In genomic region chr11:111541209-111542061, GRCh38 we compare ENCODE assay signal across 7 cellular contexts. TPM values are rescaled to one million over a fixed set of nuclear protein-coding genes. Genes with fewer than 3 reads are reported as not detected.
DNase-seq lines count a peak whose midpoint lies in the region; ATAC-seq and TF ChIP-seq lines count a peak whose summit lies in the region.

No MANE protein-coding gene starts in this region.

- H3K4me1 ChIP-seq in H9 (ENCODE audit: insufficient read depth, low read length), result no peaks in the 10 kb centered on the region; the same call in 1 of the 2 replicates

- H2BK120ac ChIP-seq in H9 (ENCODE audit: low read depth, low read length, poor library complexity, severe bottlenecking), result no peak overlapping the region

- H3K27me3 Mint-ChIP-seq in H9 (ENCODE audit: low read depth), result peaks cover 76% of the 10 kb centered on the region
- H3K27me3 Mint-ChIP-seq in activated CD8-positive, alpha-beta T cell treated with anti-CD3 and anti-CD28 coated beads, Interleukin-2, amount 10 ng/mL, durations not matched to agents 7 days and 5 days (ENCODE audit: low read depth), result peaks cover 10% of the 10 kb centered on the region
- H3K27me3 Mint-ChIP-seq in natural killer cell treated with Interleukin-12 subunit alpha and Interleukin-12 subunit beta and Interleukin-15 and Interleukin-18, amount 100 ng/mL, for 72 hours, result peaks cover 51 to 72% of the 10 kb centered on the region in 2 donors

- no peaks in the 10 kb centered on the region for H3K9me3 ChIP-seq in H9 (ENCODE audit: control insufficient read depth, low read depth, low read length)

- ATAC-seq in activated CD8-positive, alpha-beta T cell treated with anti-CD3 and anti-CD28 coated beads, Interleukin-2, amount 10 ng/mL, durations not matched to agents 7 days and 5 days, result peak; percentile 12
- ATAC-seq in natural killer cell treated with Interleukin-12 subunit alpha and Interleukin-12 subunit beta and Interleukin-15 and Interleukin-18, amount 100 ng/mL, for 72 hours, result peak in 1 of 2 donors; percentile 38
- ATAC-seq in GM21381 (IDR thresholded peaks at IDR 0.05; ENCODE audit: unreplicated experiment), result no peak
- ATAC-seq in HG03045 (IDR thresholded peaks at IDR 0.05; ENCODE audit: unreplicated experiment), result no peak

- H3K4me3 Mint-ChIP-seq in H9, result peak overlapping the region; percentile 58 to 81
- H3K4me3 Mint-ChIP-seq in activated CD8-positive, alpha-beta T cell treated with anti-CD3 and anti-CD28 coated beads, Interleukin-2, amount 10 ng/mL, durations not matched to agents 7 days and 5 days, result peak overlapping the region; percentile 72
- peak overlapping the region; percentile 74 for H3K4me3 Mint-ChIP-seq in natural killer cell treated with Interleukin-12 subunit alpha and Interleukin-12 subunit beta and Interleukin-15 and Interleukin-18, amount 100 ng/mL, for 72 hours

- no peak overlapping the region for H2AFZ ChIP-seq in H9 (ENCODE audit: low read length)

- H3K79me1 ChIP-seq in H9 (ENCODE audit: insufficient read depth, low read depth, low read length, poor library complexity, severe bottlenecking), result no peaks in the 10 kb centered on the region

- H3K4ac ChIP-seq in H9 (ENCODE audit: low read depth, low read length), result no peak overlapping the region

- H3K9ac ChIP-seq in H9 (ENCODE audit: extremely low read depth, insufficient read length, low read length), result no peak overlapping the region

- peaks cover 16% of the 10 kb centered on the region for H3K23me2 ChIP-seq in H9 (ENCODE audit: insufficient read length, low read depth, low read length, poor library complexity, severe bottlenecking)

- H3K27ac Mint-ChIP-seq in H9, result no peak overlapping the region
- H3K27ac Mint-ChIP-seq in activated CD8-positive, alpha-beta T cell treated with anti-CD3 and anti-CD28 coated beads, Interleukin-2, amount 10 ng/mL, durations not matched to agents 7 days and 5 days, result peak overlapping the region; percentile 50
- H3K27ac Mint-ChIP-seq in natural killer cell treated with Interleukin-12 subunit alpha and Interleukin-12 subunit beta and Interleukin-15 and Interleukin-18, amount 100 ng/mL, for 72 hours, result no peak overlapping the region

- WGBS in H9 (ENCODE audit: extremely low coverage, insufficient read length, low lambda C conversion rate), result no CpG with 5 or more reads among the region's 42 CpGs

- TF ChIP-seq CTCF in H9 (conservative IDR thresholded peaks at IDR 0.05) (no peak), fibroblast of villous mesenchyme (IDR thresholded peaks at IDR 0.05; ENCODE audit: insufficient read depth, low read depth, low read length) (no peak)

- H3K4me3 ChIP-seq in fibroblast of villous mesenchyme (ENCODE audit: low read depth, low read length), result peak overlapping the region; percentile 62

- CTCF ChIA-PET in activated CD8-positive, alpha-beta T cell treated with anti-CD3 and anti-CD28 coated beads, Interleukin-2, amount 10 ng/mL, durations not matched to agents 7 days and 5 days (lab: Charles Lee), result interaction anchor here (0.7 to 7.2 kb wide), 12 partner anchors 9 to 95 kb away, joined by 3 to 56 read pairs (median 5); partner anchors contain the start of genes BTG4 and HOATZ

- no peak overlapping the region for H3K23ac ChIP-seq in H9 (ENCODE audit: insufficient read length, low read depth, low read length)

- POLR2A ChIA-PET in activated CD8-positive, alpha-beta T cell treated with anti-CD3 and anti-CD28 coated beads, Interleukin-2, amount 10 ng/mL, durations not matched to agents 7 days and 5 days (lab: Charles Lee), result interaction anchor here (0.8 to 6.3 kb wide), 6 partner anchors 10 to 225 kb away, joined by 3 to 79 read pairs (median 30); partner anchors contain the start of genes BTG4, HOATZ and PPP2R1B

- H3K4me1 Mint-ChIP-seq in H9, result peaks cover 35 to 37% of the 10 kb centered on the region in 2 experiments
- peaks cover 64% of the 10 kb centered on the region for H3K4me1 Mint-ChIP-seq in activated CD8-positive, alpha-beta T cell treated with anti-CD3 and anti-CD28 coated beads, Interleukin-2, amount 10 ng/mL, durations not matched to agents 7 days and 5 days (ENCODE audit: low read depth)
- peaks cover 22 to 24% of the 10 kb centered on the region in 2 donors for H3K4me1 Mint-ChIP-seq in natural killer cell treated with Interleukin-12 subunit alpha and Interleukin-12 subunit beta and Interleukin-15 and Interleukin-18, amount 100 ng/mL, for 72 hours (ENCODE audit: low read depth in 2 of 2)

- peak overlapping the region; percentile 73 for H3K4me2 ChIP-seq in H9 (ENCODE audit: insufficient read depth, insufficient read length, low read length)

- no peak overlapping the region for H3K56ac ChIP-seq in H9 (ENCODE audit: insufficient read length, low read depth, low read length)

- no peak overlapping the region for H3T11ph ChIP-seq in H9 (ENCODE audit: low read length)

- no peak overlapping the region for H3K14ac ChIP-seq in H9 (ENCODE audit: insufficient read depth, low read length)

- H2BK15ac ChIP-seq in H9 (ENCODE audit: low read depth, low read length), result no peak overlapping the region

- H3K27me3 ChIP-seq in H9 (ENCODE audit: insufficient read depth, low read length), result peaks cover 27% of the 10 kb centered on the region; the same call in 1 of the 2 replicates

- H3K36me3 Mint-ChIP-seq in H9 (ENCODE audit: insufficient read depth in 1 of 3, low read depth in 3 of 3), result peaks cover 0 to 5% (median 0%) of the 10 kb centered on the region in 3 experiments; a peak in 3 of 7 replicates
- peaks cover 20% of the 10 kb centered on the region for H3K36me3 Mint-ChIP-seq in activated CD8-positive, alpha-beta T cell treated with anti-CD3 and anti-CD28 coated beads, Interleukin-2, amount 10 ng/mL, durations not matched to agents 7 days and 5 days (ENCODE audit: low read depth)
- H3K36me3 Mint-ChIP-seq in natural killer cell treated with Interleukin-12 subunit alpha and Interleukin-12 subunit beta and Interleukin-15 and Interleukin-18, amount 100 ng/mL, for 72 hours, result no peaks in the 10 kb centered on the region

- H3K9me3 Mint-ChIP-seq in H9, result peaks cover 9 to 13% of the 10 kb centered on the region in 2 experiments; a peak in 4 of 5 replicates
- no peaks in the 10 kb centered on the region for H3K9me3 Mint-ChIP-seq in activated CD8-positive, alpha-beta T cell treated with anti-CD3 and anti-CD28 coated beads, Interleukin-2, amount 10 ng/mL, durations not matched to agents 7 days and 5 days (ENCODE audit: insufficient read depth)
- no peaks in the 10 kb centered on the region for H3K9me3 Mint-ChIP-seq in natural killer cell treated with Interleukin-12 subunit alpha and Interleukin-12 subunit beta and Interleukin-15 and Interleukin-18, amount 100 ng/mL, for 72 hours

- H2AK5ac ChIP-seq in H9 (ENCODE audit: insufficient read length, low read length), result no peak overlapping the region

- H2BK12ac ChIP-seq in H9 (ENCODE audit: insufficient read length, low read depth, low read length), result no peak overlapping the region

- H3K27ac ChIP-seq in H9 (ENCODE audit: insufficient read length, low read depth, low read length), result no peak overlapping the region

- H3K18ac ChIP-seq in H9 (ENCODE audit: insufficient read length, low read depth, low read length), result no peak overlapping the region

- H4K20me1 ChIP-seq in H9 (ENCODE audit: control insufficient read depth, insufficient read depth, insufficient read length), result no peaks in the 10 kb centered on the region

- no peak overlapping the region for H2BK5ac ChIP-seq in H9 (ENCODE audit: insufficient read length, low read length)

- no peak overlapping the region for H4K91ac ChIP-seq in H9 (ENCODE audit: insufficient read length, low read depth, low read length)

- DNase-seq in H9 (peak; percentile 60), fibroblast of villous mesenchyme (ENCODE audit: low read depth) (peak; percentile 54), Kasumi-1 (lab: John Stamatoyannopoulos, UW) (no peak)
- no peak for DNase-seq in activated CD8-positive, alpha-beta T cell treated with anti-CD3 and anti-CD28 coated beads, Interleukin-2, amount 10 ng/mL, durations not matched to agents 7 days and 5 days
- no peak for DNase-seq in natural killer cell treated with Interleukin-12 subunit alpha and Interleukin-12 subunit beta and Interleukin-15 and Interleukin-18, amount 100 ng/mL, for 72 hours (ENCODE audit: low spot score)

- no peak overlapping the region for H4K8ac ChIP-seq in H9 (replicated peaks; ENCODE audit: insufficient read length, low read depth, low read length)

- H2BK20ac ChIP-seq in H9 (ENCODE audit: low read depth, low read length, poor library complexity, severe bottlenecking), result no peak overlapping the region

- no peak overlapping the region for H4K5ac ChIP-seq in H9 (ENCODE audit: insufficient read length, low read depth, low read length)

- H3K79me2 ChIP-seq in H9 (ENCODE audit: insufficient read depth, low read length), result no peaks in the 10 kb centered on the region

RNA-seq across cellular contexts. Expression of gene LAYN, which starts 0.9 kb away (rescaled TPM):
- total RNA-seq in H9 (2021) (2.5 and 3.1 TPM in 2 replicates), fibroblast of villous mesenchyme (41.9 and 66.5 TPM in 2 replicates)
- 10 to 100 TPM; 11.1 to 12.8 TPM for total RNA-seq in activated CD8-positive, alpha-beta T cell treated with anti-CD3 and anti-CD28 coated beads, Interleukin-2, amount 10 ng/mL, durations not matched to agents 7 days and 5 days
- total RNA-seq in natural killer cell treated with Interleukin-12 subunit alpha and Interleukin-12 subunit beta and Interleukin-15 and Interleukin-18, amount 100 ng/mL, for 72 hours, result under 1 TPM; 0.52 to 0.67 TPM

RNA-seq across cellular contexts. Expression of gene HOATZ, which starts 26.9 kb away (rescaled TPM):
- total RNA-seq in H9 (2021) (not detected in 2 replicates), fibroblast of villous mesenchyme (not detected in 2 replicates)
- total RNA-seq in activated CD8-positive, alpha-beta T cell treated with anti-CD3 and anti-CD28 coated beads, Interleukin-2, amount 10 ng/mL, durations not matched to agents 7 days and 5 days, result under 1 TPM in 1 of 2 experiments, not detected in 1; 0.37 TPM
- total RNA-seq in natural killer cell treated with Interleukin-12 subunit alpha and Interleukin-12 subunit beta and Interleukin-15 and Interleukin-18, amount 100 ng/mL, for 72 hours, result not detected

RNA-seq across cellular contexts. Expression of gene BTG4, which starts 29.2 kb away (rescaled TPM):
- total RNA-seq in H9 (2021), result not detected in 2 replicates
- not detected for total RNA-seq in activated CD8-positive, alpha-beta T cell treated with anti-CD3 and anti-CD28 coated beads, Interleukin-2, amount 10 ng/mL, durations not matched to agents 7 days and 5 days
- total RNA-seq in fibroblast of villous mesenchyme, result not detected in 2 replicates
- not detected for total RNA-seq in natural killer cell treated with Interleukin-12 subunit alpha and Interleukin-12 subunit beta and Interleukin-15 and Interleukin-18, amount 100 ng/mL, for 72 hours

Comparison
In these comparisons a context has a peak if more than half of its experiments do, and no peak if none do; other contexts are left out.
1. DNase-seq: peak in H9 (single experiment) and fibroblast of villous mesenchyme (single experiment); none in activated CD8-positive, alpha-beta T cell treated with anti-CD3 and anti-CD28 coated beads, Interleukin-2, amount 10 ng/mL, durations not matched to agents 7 days and 5 days (single experiment), natural killer cell treated with Interleukin-12 subunit alpha and Interleukin-12 subunit beta and Interleukin-15 and Interleukin-18, amount 100 ng/mL, for 72 hours (single experiment) and Kasumi-1 (0 of 2).
2. Peak in every context shown above with its lines, with median percentiles within 50 percentile points of each other: H3K4me3 Mint-ChIP-seq.